Comparison of ENCODE assay signal across 1 cellular context in genomic region chr2:70190413-70191243, GRCh38.
A peak's percentile ranks its signal among the peaks of the same experiment; 100 is the strongest.
TF ChIP-seq lines count a peak whose summit lies in the region.

Gene C2orf42, minus strand, starts transcription at chr2:70191019. Its CDS starts 9,034 bp downstream, at chr2:70181985.

TF ChIP-seq in H1, 55 proteins besides CTCF, POLR2A, EP300 and RAD21:
- TF ChIP-seq POLR2AphosphoS5 (IDR thresholded peaks at IDR 0.05; ENCODE audit: low read depth, low read length) = peak; percentile 87
- TF ChIP-seq USF2 (IDR thresholded peaks at IDR 0.05; ENCODE audit: low read length) = peak; percentile 76
- no peak for TF ChIP-seq CHD1 (IDR thresholded peaks at IDR 0.05; ENCODE audit: low read depth, low read length)
- TF ChIP-seq YY1 (IDR thresholded peaks at IDR 0.05; ENCODE audit: low read depth, low read length) = 0 out of 2 replicates have a peak, but pooled peaks have one; percentile 5
- no peak for TF ChIP-seq BCL11A (IDR thresholded peaks at IDR 0.05; ENCODE audit: low read depth in 2 of 2, low read length in 2 of 2)
- peak; percentile 96 for TF ChIP-seq BACH1 (IDR thresholded peaks at IDR 0.05; ENCODE audit: low read length)
- TF ChIP-seq SUZ12 (IDR thresholded peaks at IDR 0.05; ENCODE audit: low read length) = no peak
- no peak for TF ChIP-seq TCF12 (IDR thresholded peaks at IDR 0.05; ENCODE audit: low read depth, low read length)
- TF ChIP-seq ATF2 (IDR thresholded peaks at IDR 0.05; ENCODE audit: low read length) = no peak
- TF ChIP-seq KDM4A (IDR thresholded peaks at IDR 0.05; ENCODE audit: low read depth, low read length, severe bottlenecking) = peak; percentile 74
- no peak for TF ChIP-seq SP2 (IDR thresholded peaks at IDR 0.05; ENCODE audit: low read length)
- no peak; the same call in 1 of the 2 replicates for TF ChIP-seq RFX5 (IDR thresholded peaks at IDR 0.05; ENCODE audit: borderline replicate concordance, low read depth, low read length)
- TF ChIP-seq MAFK (IDR thresholded peaks at IDR 0.05; ENCODE audit: low read depth, low read length) = no peak
- TF ChIP-seq JUND (IDR thresholded peaks at IDR 0.05; ENCODE audit: low read length) = no peak
- no peak for TF ChIP-seq SIRT6 (IDR thresholded peaks at IDR 0.05; ENCODE audit: low read length)
- TF ChIP-seq RXRA (IDR thresholded peaks at IDR 0.05; ENCODE audit: insufficient read depth, low read depth, low read length) = no peak
- no peak for TF ChIP-seq SAP30 (IDR thresholded peaks at IDR 0.05; ENCODE audit: insufficient read depth, insufficient replicate concordance, low read length)
- TF ChIP-seq MAX (IDR thresholded peaks at IDR 0.05) = peak; percentile 73; the same call in 1 of the 2 replicates
- TF ChIP-seq E2F6 (IDR thresholded peaks at IDR 0.05) = peak; percentile 49; the same call in 1 of the 2 replicates
- TF ChIP-seq SRF (IDR thresholded peaks at IDR 0.05; ENCODE audit: low read depth, low read length) = no peak
- no peak for TF ChIP-seq CBX5 (IDR thresholded peaks at IDR 0.05; ENCODE audit: low read depth, low read length)
- 0 out of 2 replicates have a peak, but pooled peaks have one; percentile 67 for TF ChIP-seq SP4 (IDR thresholded peaks at IDR 0.05; ENCODE audit: low read length)
- TF ChIP-seq EZH2 (IDR thresholded peaks at IDR 0.05; ENCODE audit: low read depth, low read length, severe bottlenecking) = no peak
- TF ChIP-seq ATF3 (IDR thresholded peaks at IDR 0.05; ENCODE audit: insufficient read depth, low read depth, low read length) = peak; percentile 57; the same call in 1 of the 2 replicates
- TF ChIP-seq CBX8 (IDR thresholded peaks at IDR 0.05; ENCODE audit: borderline replicate concordance, low read depth, low read length) = no peak
- TF ChIP-seq SIX5 (IDR thresholded peaks at IDR 0.05; ENCODE audit: low read depth, low read length) = peak; percentile 30; the same call in 1 of the 2 replicates
- TF ChIP-seq TBP (IDR thresholded peaks at IDR 0.05; ENCODE audit: low read depth, low read length) = peak; percentile 65
- TF ChIP-seq RBBP5 (IDR thresholded peaks at IDR 0.05; ENCODE audit: borderline replicate concordance, low read depth, low read length) = peak; percentile 79
- TF ChIP-seq TEAD4 (IDR thresholded peaks at IDR 0.05; ENCODE audit: low read depth, low read length) = peak; percentile 63
- peak; percentile 80 for TF ChIP-seq CHD2 (IDR thresholded peaks at IDR 0.05; ENCODE audit: low read length)
- no peak for TF ChIP-seq CEBPB (IDR thresholded peaks at IDR 0.05; ENCODE audit: low read depth, low read length)
- TF ChIP-seq TAF1 (IDR thresholded peaks at IDR 0.05; ENCODE audit: low read depth, low read length) = peak; percentile 91
- TF ChIP-seq KDM5A (IDR thresholded peaks at IDR 0.05; ENCODE audit: low read length) = no peak
- peak; percentile 44 for TF ChIP-seq TAF7 (optimal IDR thresholded peaks at IDR 0.05; ENCODE audit: borderline replicate concordance, low read depth, low read length)
- no peak for TF ChIP-seq HDAC6 (IDR thresholded peaks at IDR 0.05; ENCODE audit: low read depth, low read length)
- peak; percentile 93 to 100 for TF ChIP-seq HDAC2 (IDR thresholded peaks at IDR 0.05; ENCODE audit: borderline replicate concordance in 1 of 2, low read depth in 2 of 2, low read length in 2 of 2)
- TF ChIP-seq NANOG (IDR thresholded peaks at IDR 0.05; ENCODE audit: insufficient read depth, low read depth, low read length, poor library complexity, severe bottlenecking) = peak; percentile 14
- peak; percentile 64 for TF ChIP-seq CTBP2 (IDR thresholded peaks at IDR 0.05; ENCODE audit: borderline replicate concordance, insufficient read depth, insufficient read length, low read length)
- no peak for TF ChIP-seq JUN (IDR thresholded peaks at IDR 0.05; ENCODE audit: low read depth, low read length)
- no peak for TF ChIP-seq CHD7 (IDR thresholded peaks at IDR 0.05; ENCODE audit: insufficient replicate concordance, low read length)
- no peak for TF ChIP-seq POU5F1 (IDR thresholded peaks at IDR 0.05; ENCODE audit: low read depth, low read length)
- TF ChIP-seq BRCA1 (IDR thresholded peaks at IDR 0.05; ENCODE audit: low read depth, low read length) = no peak
- no peak for TF ChIP-seq FOSL1 (IDR thresholded peaks at IDR 0.05; ENCODE audit: insufficient read depth, low read depth, low read length)
- TF ChIP-seq KDM1A (IDR thresholded peaks at IDR 0.05; ENCODE audit: borderline replicate concordance, low read length) = 0 out of 2 replicates have a peak, but pooled peaks have one; percentile 44
- peak; percentile 84 for TF ChIP-seq GABPA (IDR thresholded peaks at IDR 0.05; ENCODE audit: borderline replicate concordance, insufficient read depth, low read length)
- TF ChIP-seq PHF8 (conservative IDR thresholded peaks at IDR 0.05; ENCODE audit: low read depth, low read length) = peak; percentile 95
- TF ChIP-seq RNF2 (IDR thresholded peaks at IDR 0.05; ENCODE audit: borderline replicate concordance, low read depth, low read length, missing control alignments, poor library complexity, severe bottlenecking) = no peak
- no peak for TF ChIP-seq NRF1 (IDR thresholded peaks at IDR 0.05; ENCODE audit: low read depth, low read length)
- peak in 1 of 2 experiments; percentile 71; a peak in 2 of 4 replicates for TF ChIP-seq SIN3A (conservative IDR thresholded peaks at IDR 0.05 in 1 of 2, IDR thresholded peaks at IDR 0.05 in 1 of 2; ENCODE audit: low read depth in 1 of 2, low read length in 2 of 2)
- TF ChIP-seq EGR1 (IDR thresholded peaks at IDR 0.05; ENCODE audit: borderline replicate concordance, low read depth, low read length) = peak; percentile 100
- peak; percentile 93 for TF ChIP-seq ASH2L (IDR thresholded peaks at IDR 0.05; ENCODE audit: low read length)
- TF ChIP-seq CREB1 (IDR thresholded peaks at IDR 0.05) = peak; percentile 43
- TF ChIP-seq ZNF274 (IDR thresholded peaks at IDR 0.05; ENCODE audit: borderline replicate concordance, extremely low read depth, low read length) = no peak
- 0 out of 2 replicates have a peak, but pooled peaks have one; percentile 64 for TF ChIP-seq GTF2F1 (IDR thresholded peaks at IDR 0.05; ENCODE audit: borderline replicate concordance, low read depth, low read length)
- peak; percentile 91 for TF ChIP-seq SP1 (IDR thresholded peaks at IDR 0.05; ENCODE audit: low read depth, low read length)
